Comparison of ENCODE assay signal across 14 cellular contexts in genomic region chr21:15682977-15683376, GRCh38. TPM values are rescaled to one million over a fixed set of nuclear protein-coding genes. Genes with fewer than 3 reads are reported as not detected.
DNase-seq lines count a peak whose midpoint lies in the region; FAIRE-seq and TF ChIP-seq lines count a peak whose summit lies in the region.
"Had no signal": no experiment of that assay in that cellular context is flagged by ENCODE, and none has a peak within 500 bp of the region (broad histone marks: within the 10 kb centered on the region; RNA-seq: fewer than 3 reads in every experiment).

No MANE protein-coding gene starts in this region.

- H3K27ac ChIP-seq in epithelial cell of prostate = peak overlapping the region; percentile 89

- DNase-seq in H54 (ENCODE audit: insufficient read length, low spot score) (no peak), NOMO-1 treated with DMSO at 0.1 percent for 48 hours (lab: John Stamatoyannopoulos, UW; ENCODE audit: unreplicated experiment) (peak; percentile 69), epithelial cell of prostate (ENCODE audit: low read depth, low spot score) (peak; percentile 49), pulmonary artery endothelial cell (ENCODE audit: low read depth, low spot score) (peak; percentile 73), DMS 273 treated with DMSO at 0.1 percent for 48 hours (lab: John Stamatoyannopoulos, UW) (no peak), COLO829 (ENCODE audit: low spot score) (no peak), KBM-7 (no peak), SW 1271 (lab: John Stamatoyannopoulos, UW) (no peak)
- DNase-seq: activated CD8-positive, alpha-beta memory T cell treated with anti-CD3 and anti-CD28 coated beads for 24 hours; activated naive CD4-positive, alpha-beta T cell treated with anti-CD3 and anti-CD28 coated beads, Interleukin-2, amount 50 U/mL, for 16 hours; DMS79 treated with DMSO at 0.1 percent for 48 hours; effector CD8-positive, alpha-beta T cell; stimulated activated CD4-positive, alpha-beta T cell treated with anti-CD3 and anti-CD28 coated beads, Interleukin-1b, Interleukin-23, amount 100 ng/mL, for 48 hours; stimulated activated naive CD4-positive, alpha-beta T cell treated with Interleukin-2 at 50 U/mL for 16 hours had no signal

- in situ Hi-C loops in KBM-7 (cut with MboI; ENCODE audit: low pct_unique_long_range_greater_than_20kb, low sequenced_read_pairs) = no loop called here

- no peak for TF ChIP-seq POLR2A in H54 (IDR thresholded peaks at IDR 0.05; ENCODE audit: low read depth, low read length)

- peak; percentile 88 for FAIRE-seq in H54 (lab: Jason Lieb, UNC)

RNA-seq across cellular contexts. Expression of gene USP25, which starts 46.8 kb away (rescaled TPM):
- total RNA-seq in pulmonary artery endothelial cell = 58.8 and 69.2 TPM in 2 replicates

Comparison
In these comparisons a context has a peak if more than half of its experiments do, and no peak if none do; other contexts are left out.
1. DNase-seq: peak in NOMO-1 treated with DMSO at 0.1 percent for 48 hours (single experiment), epithelial cell of prostate (single experiment) and pulmonary artery endothelial cell (single experiment); none in H54 (single experiment), DMS 273 treated with DMSO at 0.1 percent for 48 hours (single experiment), COLO829 (single experiment), KBM-7 (single experiment) and SW 1271 (0 of 2).